ENCODE assay signal across 9 cellular contexts in the genomic region with DNA sequence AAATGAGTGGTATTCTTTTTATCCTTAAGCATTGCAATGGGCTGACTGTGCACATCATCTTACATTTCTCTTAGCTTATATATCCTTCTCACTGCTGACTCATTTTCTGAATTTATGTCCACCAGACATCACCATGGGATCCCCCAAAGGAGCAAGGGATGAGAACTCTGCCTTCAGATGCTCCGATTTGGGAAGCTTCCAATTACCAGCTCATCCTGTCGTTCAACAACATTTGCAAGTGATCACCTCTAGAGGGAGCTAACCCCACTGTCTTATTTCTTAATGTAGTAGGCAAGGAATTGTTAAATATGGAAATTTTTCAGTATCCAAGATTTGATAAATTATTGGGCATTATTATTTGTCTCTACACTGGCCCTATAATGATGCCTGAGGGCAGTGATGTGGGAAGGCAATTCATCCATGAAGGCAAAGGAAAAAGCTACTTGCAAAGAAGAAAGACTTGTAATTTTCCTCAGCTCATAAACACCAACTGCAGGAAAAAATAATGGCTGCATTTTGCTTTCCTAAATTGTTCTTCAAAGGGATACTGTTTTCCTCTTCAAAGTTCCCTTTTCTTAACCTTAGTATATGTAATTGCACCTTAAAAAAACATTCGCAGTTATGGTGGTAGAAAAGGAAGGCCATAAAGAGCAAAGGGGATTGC.
DNase-seq lines count a peak whose midpoint lies in the region; ATAC-seq and TF ChIP-seq lines count a peak whose summit lies in the region.
"Had no signal": no experiment of that assay in that cellular context is flagged by ENCODE, and none has a peak within 500 bp of the region (broad histone marks: within the 10 kb centered on the region; RNA-seq: fewer than 3 reads in every experiment).

No MANE protein-coding gene starts in this region.

- H3K4me3 Mint-ChIP-seq in activated T-cell treated with anti-CD3 and anti-CD28 coated beads, Interleukin-2, amount 50 U/mL, for 4 hours: no peak overlapping the region
- H3K4me3 Mint-ChIP-seq: IgD-negative memory B cell had no signal

- H3K4me3 ChIP-seq in fibroblast of the aortic adventitia (ENCODE audit: low read depth, low read length): no peak overlapping the region

- H3K36me3 Mint-ChIP-seq in activated T-cell treated with anti-CD3 and anti-CD28 coated beads, Interleukin-2, amount 50 U/mL, for 4 hours (ENCODE audit: insufficient read depth): no peaks in the 10 kb centered on the region
- H3K36me3 Mint-ChIP-seq: IgD-negative memory B cell had no signal

- DNase-seq in CD1c-positive myeloid dendritic cell (ENCODE audit: extremely low spot score): peak; percentile 16
- DNase-seq in RKO (ENCODE audit: low spot score): peak; percentile 80
- DNase-seq in fibroblast of the aortic adventitia (ENCODE audit: low read depth): peak; percentile 43
- peak; percentile 63 for DNase-seq in superior temporal gyrus (ENCODE audit: extremely low spot score)
- no peak for DNase-seq in activated T-cell treated with anti-CD3 and anti-CD28 coated beads, Interleukin-2, amount 50 U/mL, for 4 hours
- DNase-seq in GF-D8 (lab: John Stamatoyannopoulos, UW): no peak

- H3K27me3 Mint-ChIP-seq in activated T-cell treated with anti-CD3 and anti-CD28 coated beads, Interleukin-2, amount 50 U/mL, for 4 hours (ENCODE audit: low read depth): no peaks in the 10 kb centered on the region

- peak; percentile 60 for TF ChIP-seq CTCF in fibroblast of the aortic adventitia (IDR thresholded peaks at IDR 0.05; ENCODE audit: insufficient read depth, low read length)

- H3K4me1 Mint-ChIP-seq in activated T-cell treated with anti-CD3 and anti-CD28 coated beads, Interleukin-2, amount 50 U/mL, for 4 hours (ENCODE audit: low read depth): no peaks in the 10 kb centered on the region

- ATAC-seq in GM21619 (IDR thresholded peaks at IDR 0.05; ENCODE audit: unreplicated experiment) (peak; percentile 46), GM21576 (IDR thresholded peaks at IDR 0.05; ENCODE audit: unreplicated experiment) (no peak)
- ATAC-seq in activated T-cell treated with anti-CD3 and anti-CD28 coated beads, Interleukin-2, amount 50 U/mL, for 4 hours: no peak

- H3K9me3 Mint-ChIP-seq in activated T-cell treated with anti-CD3 and anti-CD28 coated beads, Interleukin-2, amount 50 U/mL, for 4 hours: no peaks in the 10 kb centered on the region
- H3K9me3 Mint-ChIP-seq: IgD-negative memory B cell had no signal

Comparison
In these comparisons a context has a peak if more than half of its experiments do, and no peak if none do; other contexts are left out.
1. DNase-seq: peak in CD1c-positive myeloid dendritic cell (single experiment), RKO (single experiment), fibroblast of the aortic adventitia (single experiment) and superior temporal gyrus (single experiment); none in activated T-cell treated with anti-CD3 and anti-CD28 coated beads, Interleukin-2, amount 50 U/mL, for 4 hours (single experiment) and GF-D8 (single experiment).